8 cellular contexts compared by ENCODE assay signal in the genomic region with DNA sequence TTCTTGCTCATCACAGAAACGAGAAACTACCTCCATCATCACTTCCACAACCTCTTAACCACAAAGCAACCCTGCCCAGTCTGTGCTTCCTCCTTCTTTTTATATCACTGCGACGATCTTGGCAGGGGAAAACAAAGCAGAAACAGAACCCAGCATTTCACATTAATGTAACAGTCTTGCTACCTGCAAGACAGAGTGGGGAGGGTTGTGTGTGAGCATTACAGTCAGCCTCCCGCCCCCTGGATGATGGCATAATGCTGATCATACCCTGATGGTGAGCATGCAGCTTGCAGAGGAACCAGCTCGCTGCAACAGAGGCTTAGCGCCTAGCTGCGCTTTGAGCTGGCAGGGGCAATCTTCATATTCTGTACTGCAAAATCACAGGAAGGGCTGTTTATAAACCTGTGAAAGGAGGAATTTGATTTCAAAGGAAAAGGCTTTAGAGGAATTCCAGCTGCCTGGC.
DNase-seq lines count a peak whose midpoint lies in the region; ATAC-seq, FAIRE-seq and TF ChIP-seq lines count a peak whose summit lies in the region.

No MANE protein-coding gene starts in this region.

- CTCF ChIA-PET in GM12878 (lab: Yijun Ruan, JAX) = interaction anchor here (0.9 kb wide), 1 partner anchor 28 kb away, joined by 3 read pairs; no protein-coding TSS in a partner anchor

- FAIRE-seq in GM12878 (lab: Jason Lieb, UNC) = no peak

- no peak overlapping the region for H3K9ac ChIP-seq in GM12878 (ENCODE audit: control insufficient read depth, insufficient read depth, low read length)

- peak; percentile 61 for ATAC-seq in GM19023 (IDR thresholded peaks at IDR 0.05; ENCODE audit: unreplicated experiment)
- peak; percentile 81 for ATAC-seq in HG03108 (IDR thresholded peaks at IDR 0.05; ENCODE audit: unreplicated experiment)
- peak; percentile 91 for ATAC-seq in T-helper 17 cell
- peak; percentile 84 for ATAC-seq in GM12878

- DNase-seq in T-helper 17 cell = peak; percentile 10 to 16 (median 10)
- no peak for DNase-seq in GM12878 (ENCODE audit: low read depth, low spot score)
- peak; percentile 11 for DNase-seq in occipital lobe (lab: John Stamatoyannopoulos, UW)
- DNase-seq in hepatic stellate cell (ENCODE audit: low spot score) = no peak
- DNase-seq in DMS 273 treated with DMSO at 0.1 percent for 48 hours (lab: John Stamatoyannopoulos, UW) = no peak
- DNase-seq in NCI-H524 treated with DMSO at 0.1 percent for 48 hours (lab: John Stamatoyannopoulos, UW) = no peak

- H3K27ac ChIP-seq in GM12878 (ENCODE audit: control insufficient read depth, insufficient read depth) = no peak overlapping the region

- H3K36me3 Mint-ChIP-seq in T-helper 17 cell (ENCODE audit: low read depth) = no peaks in the 10 kb centered on the region

- peak overlapping the region; percentile 87 for H3K4me3 Mint-ChIP-seq in T-helper 17 cell

- POLR2A ChIA-PET in GM12878 (lab: Charles Lee) = interaction anchor here (0.6 kb wide), 1 partner anchor 267 kb away, joined by 4 read pairs; no protein-coding TSS in a partner anchor

- H3K27me3 Mint-ChIP-seq in T-helper 17 cell = no peaks in the 10 kb centered on the region

- peak overlapping the region; percentile 86 for H3K27ac Mint-ChIP-seq in T-helper 17 cell

- intact Hi-C loops in GM12878 (cut with micrococcal nuclease; ENCODE audit: unreplicated experiment) = no loop called here

- H3K4me1 Mint-ChIP-seq in T-helper 17 cell = peaks cover 22% of the 10 kb centered on the region

- in situ Hi-C loops in GM12878 (cut with MboI) = no loop called here

- WGBS in GM12878 (ENCODE audit: insufficient coverage, insufficient replicate concordance, low lambda C conversion rate, missing lambda C conversion rate) = 0% methylated on average over 7 of the region's 7 CpGs

- H3K4me1 ChIP-seq in GM12878 (ENCODE audit: control insufficient read depth, insufficient read depth, low read length) = no peaks in the 10 kb centered on the region

- no peaks in the 10 kb centered on the region for H3K9me3 ChIP-seq in T-helper 17 cell (ENCODE audit: control insufficient read depth, low read length, poor library complexity, severe bottlenecking)
- no peaks in the 10 kb centered on the region for H3K9me3 ChIP-seq in GM12878 (replicated peaks; ENCODE audit: control insufficient read depth, insufficient read depth, low read length)

- no peaks in the 10 kb centered on the region for H3K79me2 ChIP-seq in GM12878 (ENCODE audit: control insufficient read depth, insufficient read depth, low read length)

- H4K20me1 ChIP-seq in GM12878 (ENCODE audit: control insufficient read depth, insufficient read depth) = no peaks in the 10 kb centered on the region

- H3K4me3 ChIP-seq in GM12878 = no peak overlapping the region

- H3K27me3 ChIP-seq in GM12878 (replicated peaks in 1 of 2; ENCODE audit: control insufficient read depth in 2 of 2, insufficient read depth in 2 of 2, low read length in 1 of 2) = no peaks in the 10 kb centered on the region; a peak in 1 of 4 replicates

- no peak overlapping the region for H3K4me2 ChIP-seq in GM12878 (ENCODE audit: control insufficient read depth, insufficient read depth)

- H2AFZ ChIP-seq in GM12878 (ENCODE audit: control insufficient read depth, low read depth, low read length) = no peak overlapping the region

- SMC1A ChIA-PET in GM12878 (lab: Charles Lee; ENCODE audit: uncharacterized antibody, unreplicated experiment) = interaction anchor here (0.9 kb wide), 1 partner anchor 56 kb away, joined by 3 read pairs; no protein-coding TSS in a partner anchor

- RAD21 ChIA-PET in GM12878 (lab: Charles Lee; ENCODE audit: unreplicated experiment) = interaction anchor here (0.6 kb wide), 2 partner anchors 132 kb away, joined by 3 read pairs; no protein-coding TSS in a partner anchor

- TF ChIP-seq POLR2A in GM12878 (IDR thresholded peaks at IDR 0.05; ENCODE audit: low read depth, low read length) = no peak

- no peak for TF ChIP-seq EP300 in GM12878 (IDR thresholded peaks at IDR 0.05; ENCODE audit: borderline replicate concordance in 1 of 2, control insufficient read depth in 1 of 2, low read depth in 2 of 2, low read length in 2 of 2)

- no peak for TF ChIP-seq CTCF in GM12878 (IDR thresholded peaks at IDR 0.05 in 2 of 3, conservative IDR thresholded peaks at IDR 0.05 in 1 of 3; ENCODE audit: control insufficient read depth in 2 of 3, extremely low read depth in 1 of 3, insufficient read depth in 1 of 3, low read depth in 3 of 3, low read length in 3 of 3)

- no peak for TF ChIP-seq RAD21 in GM12878 (IDR thresholded peaks at IDR 0.05; ENCODE audit: insufficient read depth, low read depth, low read length)

- no TSS peak for BruUV-seq in GM12878 (replicated peaks; lab: Mats Ljungman, UMichigan)

- H3K36me3 ChIP-seq in GM12878 (ENCODE audit: control insufficient read depth in 2 of 2, insufficient read depth in 2 of 2, low read length in 1 of 2) = no peaks in the 10 kb centered on the region

TF ChIP-seq in GM12878, 131 proteins besides CTCF, POLR2A, EP300 and RAD21 (continues in another document):
- TF ChIP-seq, protein P1, sequence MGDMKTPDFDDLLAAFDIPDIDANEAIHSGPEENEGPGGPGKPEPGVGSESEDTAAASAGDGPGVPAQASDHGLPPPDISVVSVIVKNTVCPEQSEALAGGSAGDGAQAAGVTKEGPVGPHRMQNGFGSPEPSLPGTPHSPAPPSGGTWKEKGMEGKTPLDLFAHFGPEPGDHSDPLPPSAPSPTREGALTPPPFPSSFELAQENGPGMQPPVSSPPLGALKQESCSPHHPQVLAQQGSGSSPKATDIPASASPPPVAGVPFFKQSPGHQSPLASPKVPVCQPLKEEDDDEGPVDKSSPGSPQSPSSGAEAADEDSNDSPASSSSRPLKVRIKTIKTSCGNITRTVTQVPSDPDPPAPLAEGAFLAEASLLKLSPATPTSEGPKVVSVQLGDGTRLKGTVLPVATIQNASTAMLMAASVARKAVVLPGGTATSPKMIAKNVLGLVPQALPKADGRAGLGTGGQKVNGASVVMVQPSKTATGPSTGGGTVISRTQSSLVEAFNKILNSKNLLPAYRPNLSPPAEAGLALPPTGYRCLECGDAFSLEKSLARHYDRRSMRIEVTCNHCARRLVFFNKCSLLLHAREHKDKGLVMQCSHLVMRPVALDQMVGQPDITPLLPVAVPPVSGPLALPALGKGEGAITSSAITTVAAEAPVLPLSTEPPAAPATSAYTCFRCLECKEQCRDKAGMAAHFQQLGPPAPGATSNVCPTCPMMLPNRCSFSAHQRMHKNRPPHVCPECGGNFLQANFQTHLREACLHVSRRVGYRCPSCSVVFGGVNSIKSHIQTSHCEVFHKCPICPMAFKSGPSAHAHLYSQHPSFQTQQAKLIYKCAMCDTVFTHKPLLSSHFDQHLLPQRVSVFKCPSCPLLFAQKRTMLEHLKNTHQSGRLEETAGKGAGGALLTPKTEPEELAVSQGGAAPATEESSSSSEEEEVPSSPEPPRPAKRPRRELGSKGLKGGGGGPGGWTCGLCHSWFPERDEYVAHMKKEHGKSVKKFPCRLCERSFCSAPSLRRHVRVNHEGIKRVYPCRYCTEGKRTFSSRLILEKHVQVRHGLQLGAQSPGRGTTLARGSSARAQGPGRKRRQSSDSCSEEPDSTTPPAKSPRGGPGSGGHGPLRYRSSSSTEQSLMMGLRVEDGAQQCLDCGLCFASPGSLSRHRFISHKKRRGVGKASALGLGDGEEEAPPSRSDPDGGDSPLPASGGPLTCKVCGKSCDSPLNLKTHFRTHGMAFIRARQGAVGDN (IDR thresholded peaks at IDR 0.05) = no peak
- TF ChIP-seq RCOR1 (conservative IDR thresholded peaks at IDR 0.05; ENCODE audit: low read depth, low read length) = no peak
- no peak for TF ChIP-seq ZNF622 (IDR thresholded peaks at IDR 0.05)
- no peak for TF ChIP-seq MEF2B (IDR thresholded peaks at IDR 0.05; ENCODE audit: partially characterized antibody, poor library complexity, severe bottlenecking)
- TF ChIP-seq HCFC1 (IDR thresholded peaks at IDR 0.05; ENCODE audit: low read length) = no peak
- no peak for TF ChIP-seq RB1 (IDR thresholded peaks at IDR 0.05; ENCODE audit: borderline replicate concordance)
- TF ChIP-seq IKZF1 (conservative IDR thresholded peaks at IDR 0.05) = peak; percentile 26; the same call in 1 of the 2 replicates
- peak; percentile 74 for TF ChIP-seq EED (IDR thresholded peaks at IDR 0.05; ENCODE audit: low read depth)
- TF ChIP-seq HDGF (IDR thresholded peaks at IDR 0.05) = no peak
- TF ChIP-seq RUNX3 (IDR thresholded peaks at IDR 0.05; ENCODE audit: low read length) = peak; percentile 82
- no peak for TF ChIP-seq ZNF207 (IDR thresholded peaks at IDR 0.05; ENCODE audit: borderline replicate concordance)
- no peak for TF ChIP-seq CHD2 (IDR thresholded peaks at IDR 0.05; ENCODE audit: borderline replicate concordance, low read depth, low read length)
- no peak for TF ChIP-seq BHLHE40 (IDR thresholded peaks at IDR 0.05; ENCODE audit: borderline replicate concordance in 1 of 2, low read depth in 2 of 2, low read length in 1 of 2)
- 0 out of 2 replicates have a peak, but pooled peaks have one; percentile 21 for TF ChIP-seq NFIC (IDR thresholded peaks at IDR 0.05; ENCODE audit: low read depth, low read length)
- TF ChIP-seq ETV6 (conservative IDR thresholded peaks at IDR 0.05 in 1 of 2, IDR thresholded peaks at IDR 0.05 in 1 of 2; ENCODE audit: borderline replicate concordance in 1 of 2, low read depth in 1 of 2) = peak in 1 of 2 experiments; percentile 93; a peak in 2 of 4 replicates
- peak in 1 of 2 experiments; percentile 27; a peak in 1 of 4 replicates for TF ChIP-seq IKZF2 (IDR thresholded peaks at IDR 0.05)
- no peak for TF ChIP-seq TCF7 (IDR thresholded peaks at IDR 0.05; ENCODE audit: borderline replicate concordance)
- TF ChIP-seq FOS (IDR thresholded peaks at IDR 0.05; ENCODE audit: borderline replicate concordance, extremely low read depth, insufficient read length) = no peak
- TF ChIP-seq KAT2A (conservative IDR thresholded peaks at IDR 0.05; ENCODE audit: control insufficient read depth, low read depth, low read length) = no peak
- peak; percentile 12; the same call in 1 of the 2 replicates for TF ChIP-seq JUNB (IDR thresholded peaks at IDR 0.05)
- TF ChIP-seq CHD4 (IDR thresholded peaks at IDR 0.05) = no peak
- TF ChIP-seq, protein P2, sequence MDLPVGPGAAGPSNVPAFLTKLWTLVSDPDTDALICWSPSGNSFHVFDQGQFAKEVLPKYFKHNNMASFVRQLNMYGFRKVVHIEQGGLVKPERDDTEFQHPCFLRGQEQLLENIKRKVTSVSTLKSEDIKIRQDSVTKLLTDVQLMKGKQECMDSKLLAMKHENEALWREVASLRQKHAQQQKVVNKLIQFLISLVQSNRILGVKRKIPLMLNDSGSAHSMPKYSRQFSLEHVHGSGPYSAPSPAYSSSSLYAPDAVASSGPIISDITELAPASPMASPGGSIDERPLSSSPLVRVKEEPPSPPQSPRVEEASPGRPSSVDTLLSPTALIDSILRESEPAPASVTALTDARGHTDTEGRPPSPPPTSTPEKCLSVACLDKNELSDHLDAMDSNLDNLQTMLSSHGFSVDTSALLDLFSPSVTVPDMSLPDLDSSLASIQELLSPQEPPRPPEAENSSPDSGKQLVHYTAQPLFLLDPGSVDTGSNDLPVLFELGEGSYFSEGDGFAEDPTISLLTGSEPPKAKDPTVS (IDR thresholded peaks at IDR 0.05; ENCODE audit: low read depth, low read length) = no peak

Comparison
In these comparisons a context has a peak if more than half of its experiments do, and no peak if none do; other contexts are left out.
1. DNase-seq: peak in T-helper 17 cell (3 of 3) and occipital lobe (single experiment); none in GM12878 (single experiment), hepatic stellate cell (single experiment), DMS 273 treated with DMSO at 0.1 percent for 48 hours (single experiment) and NCI-H524 treated with DMSO at 0.1 percent for 48 hours (single experiment).
2. Peak in every context shown above with its lines, with median percentiles within 50 percentile points of each other: ATAC-seq.